ENCODE assay signal across 10 cellular contexts in genomic region chr1:22665752-22666151, GRCh38. TPM values are rescaled to one million over a fixed set of nuclear protein-coding genes. Genes with fewer than 3 reads are reported as not detected.
A peak's percentile ranks its signal among the peaks of the same experiment; 100 is the strongest.
DNase-seq lines count a peak whose midpoint lies in the region; ATAC-seq, FAIRE-seq and TF ChIP-seq lines count a peak whose summit lies in the region.
"Had no signal": no experiment of that assay in that cellular context is flagged by ENCODE, and none has a peak within 500 bp of the region (broad histone marks: within the 10 kb centered on the region; RNA-seq: fewer than 3 reads in every experiment).

No MANE protein-coding gene starts in this region.

- BruUV-seq in HepG2 (replicated peaks; lab: Mats Ljungman, UMichigan): no TSS peak

- H3K4me1 ChIP-seq in HepG2 (ENCODE audit: insufficient read depth, low read length) (no peaks in the 10 kb centered on the region), right lobe of liver (no peaks in the 10 kb centered on the region), RWPE2 (ENCODE audit: insufficient read depth, poor library complexity, severe bottlenecking) (no peaks in the 10 kb centered on the region), esophagus muscularis mucosa (no peaks in the 10 kb centered on the region)

- no peak; the same call in 1 of the 2 replicates for TF ChIP-seq RAD21 in HepG2 (CRISPR knock-in tag; IDR thresholded peaks at IDR 0.05)

- no peaks in the 10 kb centered on the region for H3K79me2 ChIP-seq in HepG2 (ENCODE audit: insufficient read depth, low read length)

- no peaks in the 10 kb centered on the region for H4K20me1 ChIP-seq in HepG2 (ENCODE audit: insufficient read depth, low read length)

- TF ChIP-seq CTCF in HepG2 (CRISPR knock-in tag; IDR thresholded peaks at IDR 0.05) (peak; percentile 70), right lobe of liver (IDR thresholded peaks at IDR 0.05) (peak in 1 of 4 donors; percentile 11), RWPE2 (IDR thresholded peaks at IDR 0.05; ENCODE audit: poor library complexity, severe bottlenecking) (peak; percentile 60), esophagus muscularis mucosa (IDR thresholded peaks at IDR 0.05) (no peak)

- H3K4me3 ChIP-seq in HepG2 (replicated peaks in 1 of 3; ENCODE audit: insufficient read depth in 1 of 3, low read depth in 2 of 3, low read length in 3 of 3) (no peak overlapping the region), right lobe of liver (no peak overlapping the region), RWPE2 (ENCODE audit: severe bottlenecking) (no peak overlapping the region), esophagus muscularis mucosa (no peak overlapping the region)

- no peak overlapping the region for H3K9ac ChIP-seq in HepG2 (ENCODE audit: insufficient read depth, low read depth, low read length)

- no peaks in the 10 kb centered on the region for H3K36me3 ChIP-seq in HepG2 (replicated peaks in 1 of 2; ENCODE audit: control insufficient read depth in 1 of 2, insufficient read depth in 2 of 2, low read length in 2 of 2)
- H3K36me3 ChIP-seq in right lobe of liver: no peaks in the 10 kb centered on the region
- no peaks in the 10 kb centered on the region for H3K36me3 ChIP-seq in RWPE2 (ENCODE audit: low read depth)
- H3K36me3 ChIP-seq in esophagus muscularis mucosa: no peaks in the 10 kb centered on the region

- POLR2A ChIA-PET in HepG2 (lab: Yijun Ruan, JAX): no interaction called here

- TF ChIP-seq EP300 in HepG2 (IDR thresholded peaks at IDR 0.05; ENCODE audit: low read depth in 2 of 2, low read length in 2 of 2) (no peak), HepG2 (CRISPR knock-in tag; IDR thresholded peaks at IDR 0.05; ENCODE audit: borderline replicate concordance) (no peak), esophagus muscularis mucosa (IDR thresholded peaks at IDR 0.05) (no peak)

- no peak overlapping the region for H2AFZ ChIP-seq in HepG2 (ENCODE audit: low read length)

- intact Hi-C loops in HepG2 (cut with micrococcal nuclease; ENCODE audit: unreplicated experiment) (no loop called here), right lobe of liver (cut with DNase I) (no loop called here), esophagus muscularis mucosa (cut with DNase I) (no loop called here)

- H3K9me3 ChIP-seq in HepG2 (ENCODE audit: low read length) (no peaks in the 10 kb centered on the region), right lobe of liver (no peaks in the 10 kb centered on the region), RWPE2 (ENCODE audit: severe bottlenecking) (no peaks in the 10 kb centered on the region), esophagus muscularis mucosa (no peaks in the 10 kb centered on the region)

- DNase-seq in HepG2 (ENCODE audit: low spot score) (no peak), right lobe of liver (no peak), RWPE2 (ENCODE audit: low spot score) (no peak), glomerular visceral epithelial cell (ENCODE audit: extremely low spot score) (peak; percentile 31), urothelium cell line (ENCODE audit: low spot score) (peak; percentile 68), esophagus muscularis mucosa (ENCODE audit: extremely low spot score) (no peak)
- DNase-seq in activated naive CD4-positive, alpha-beta T cell treated with anti-CD3 and anti-CD28 coated beads, Interleukin-2, amount 50 U/mL, for 16 hours: no peak
- DNase-seq: activated CD8-positive, alpha-beta memory T cell treated with anti-CD3 and anti-CD28 coated beads, Interleukin-2, amount 10 ng/mL, durations not matched to agents 7 days and 5 days had no signal

- TF ChIP-seq POLR2A in HepG2 (IDR thresholded peaks at IDR 0.05; ENCODE audit: insufficient read depth in 1 of 2, low read depth in 2 of 2, low read length in 2 of 2): no peak
- TF ChIP-seq POLR2A in right lobe of liver (IDR thresholded peaks at IDR 0.05): no peak
- TF ChIP-seq POLR2A in esophagus muscularis mucosa (IDR thresholded peaks at IDR 0.05; ENCODE audit: low read depth): no peak

- ATAC-seq in HepG2 (peak; percentile 72), right lobe of liver (no peak), RWPE2 (ENCODE audit: low read depth) (peak; percentile 57; the same call in 2 of the 3 replicates), HG02763 (IDR thresholded peaks at IDR 0.05; ENCODE audit: unreplicated experiment) (no peak)
- ATAC-seq: activated CD8-positive, alpha-beta memory T cell treated with anti-CD3 and anti-CD28 coated beads, Interleukin-2, amount 10 ng/mL, durations not matched to agents 7 days and 5 days had no signal

- FAIRE-seq in HepG2 (lab: Jason Lieb, UNC): no peak
- no peak for FAIRE-seq in urothelium cell line (lab: Jason Lieb, UNC)
- FAIRE-seq: GM12891 had no signal

- in situ Hi-C loops in HepG2 (cut with HindIII; ENCODE audit: extremely low pct_ligation_motif_present, low pct_unique_long_range_greater_than_20kb): no loop called here

- H3K27ac ChIP-seq in HepG2 (ENCODE audit: extremely low read length, insufficient read depth, low read length) (no peak overlapping the region), right lobe of liver (no peak overlapping the region), RWPE2 (ENCODE audit: poor library complexity, severe bottlenecking) (no peak overlapping the region), esophagus muscularis mucosa (replicated peaks in 1 of 4) (no peak overlapping the region)

- no peak overlapping the region for H3K4me2 ChIP-seq in HepG2 (ENCODE audit: low read depth, low read length)

- CTCF ChIA-PET in HepG2 (lab: Yijun Ruan, JAX; ENCODE audit: low intra/inter-chr PET ratio, low total read pairs): interaction anchor here (1.7 kb wide), 1 partner anchor 265 kb away, joined by 7 read pairs; no protein-coding TSS in a partner anchor

- WGBS in HepG2 (ENCODE audit: low lambda C conversion rate): 0% methylated on average over 2 of the region's 7 CpGs
- 38% methylated on average over 3 of the region's 7 CpGs for WGBS in right lobe of liver (ENCODE audit: insufficient coverage, low coverage, low lambda C conversion rate, missing lambda C conversion rate)
- 63% methylated on average over 2 of the region's 7 CpGs for WGBS in esophagus muscularis mucosa

- no peaks in the 10 kb centered on the region; a peak in 4 of 5 replicates for H3K27me3 ChIP-seq in HepG2 (ENCODE audit: control insufficient read depth in 1 of 2, insufficient read depth in 2 of 2, low read length in 2 of 2)
- no peaks in the 10 kb centered on the region for H3K27me3 ChIP-seq in right lobe of liver
- peaks cover 4% of the 10 kb centered on the region for H3K27me3 ChIP-seq in RWPE2 (ENCODE audit: insufficient read depth, poor library complexity, severe bottlenecking)
- H3K27me3 ChIP-seq in esophagus muscularis mucosa: peaks cover 0 to 38% (median 0%) of the 10 kb centered on the region in 4 donors

RNA-seq across cellular contexts. Expression of gene C1QB, which starts 12.7 kb away (rescaled TPM):
- not detected in 2 replicates for total RNA-seq in HepG2 (2016; rRNA removed; fragmentation: Illumina TruSeq; extraction: Trizol)
- total RNA-seq in HepG2 (2016; cell fraction: cytosol; rRNA removed; fragmentation: Illumina TruSeq; extraction: Trizol; ENCODE audit: low read depth): not detected in 2 replicates
- not detected in 2 replicates for total RNA-seq in HepG2 (2016; cell fraction: insoluble cytoplasmic fraction; rRNA removed; fragmentation: Illumina TruSeq; extraction: Trizol)
- not detected in 2 replicates for total RNA-seq in HepG2 (2016; cell fraction: membrane; rRNA removed; fragmentation: Illumina TruSeq; extraction: Trizol)
- total RNA-seq in HepG2 (2016; cell fraction: nucleus; rRNA removed; fragmentation: Illumina TruSeq; extraction: Trizol): not detected in 2 replicates
- not detected in 2 replicates for polyA plus RNA-seq in HepG2 (2011; rRNA removed)
- polyA plus RNA-seq in HepG2 (2011; cell fraction: cytosol; rRNA removed): not detected in 2 replicates
- polyA plus RNA-seq in HepG2 (2011; cell fraction: nucleus; rRNA removed): not detected in 2 replicates
- not detected in 2 replicates for polyA plus RNA-seq in HepG2 (2012)
- not detected in 2 replicates for polyA plus RNA-seq in HepG2 (2016; cell fraction: cytosol; fragmentation: Illumina TruSeq; extraction: Trizol; ENCODE audit: low read depth)
- polyA plus RNA-seq in HepG2 (2016; cell fraction: insoluble cytoplasmic fraction; fragmentation: Illumina TruSeq; extraction: Trizol; ENCODE audit: low read depth): not detected in 2 replicates
- not detected in 2 replicates for polyA plus RNA-seq in HepG2 (2016; cell fraction: membrane; fragmentation: Illumina TruSeq; extraction: Trizol; ENCODE audit: low read depth)
- polyA plus RNA-seq in HepG2 (2016; cell fraction: nucleus; fragmentation: Illumina TruSeq; extraction: Trizol; ENCODE audit: insufficient read depth, low read depth): not detected in 2 replicates
- polyA minus RNA-seq in HepG2 (2011; rRNA and poly(A)+ RNA removed; ENCODE audit: low replicate concordance): not detected in 2 replicates
- not detected in 2 replicates for polyA minus RNA-seq in HepG2 (2011; cell fraction: cytosol; rRNA and poly(A)+ RNA removed)
- not detected in 2 replicates for polyA minus RNA-seq in HepG2 (2011; cell fraction: nucleus; rRNA and poly(A)+ RNA removed)
- 100 to 1,000 TPM in 4 of 6 experiments, 10 to 100 TPM in 2; 69.8 to 330 (median 152) TPM for total RNA-seq in right lobe of liver
- 100 to 1,000 TPM; 254 to 583 (median 288) TPM for total RNA-seq in esophagus muscularis mucosa
- total RNA-seq: activated CD8-positive, alpha-beta memory T cell treated with anti-CD3 and anti-CD28 coated beads, Interleukin-2, amount 10 ng/mL, durations not matched to agents 7 days and 5 days had no signal

RNA-seq across cellular contexts. Expression of gene C1QC, which starts 22.3 kb away (rescaled TPM):
- total RNA-seq in HepG2 (2016; rRNA removed; fragmentation: Illumina TruSeq; extraction: Trizol) (not detected in 2 replicates), right lobe of liver (100 to 1,000 TPM in 2 of 6 experiments, 10 to 100 TPM in 4; 63.3 to 305 (median 71.9) TPM), esophagus muscularis mucosa (100 to 1,000 TPM; 171 to 311 (median 181) TPM)
- not detected in 2 replicates for total RNA-seq in HepG2 (2016; cell fraction: cytosol; rRNA removed; fragmentation: Illumina TruSeq; extraction: Trizol; ENCODE audit: low read depth)
- total RNA-seq in HepG2 (2016; cell fraction: insoluble cytoplasmic fraction; rRNA removed; fragmentation: Illumina TruSeq; extraction: Trizol): not detected in 2 replicates
- total RNA-seq in HepG2 (2016; cell fraction: membrane; rRNA removed; fragmentation: Illumina TruSeq; extraction: Trizol): not detected in 2 replicates
- total RNA-seq in HepG2 (2016; cell fraction: nucleus; rRNA removed; fragmentation: Illumina TruSeq; extraction: Trizol): not detected in 2 replicates
- not detected in 2 replicates for polyA plus RNA-seq in HepG2 (2011; rRNA removed)
- polyA plus RNA-seq in HepG2 (2011; cell fraction: cytosol; rRNA removed): not detected in 2 replicates
- not detected in 2 replicates for polyA plus RNA-seq in HepG2 (2011; cell fraction: nucleus; rRNA removed)
- not detected in 2 replicates for polyA plus RNA-seq in HepG2 (2012)
- not detected in 2 replicates for polyA plus RNA-seq in HepG2 (2016; cell fraction: cytosol; fragmentation: Illumina TruSeq; extraction: Trizol; ENCODE audit: low read depth)
- not detected in 2 replicates for polyA plus RNA-seq in HepG2 (2016; cell fraction: insoluble cytoplasmic fraction; fragmentation: Illumina TruSeq; extraction: Trizol; ENCODE audit: low read depth)
- polyA plus RNA-seq in HepG2 (2016; cell fraction: membrane; fragmentation: Illumina TruSeq; extraction: Trizol; ENCODE audit: low read depth): not detected in 2 replicates
- not detected in 2 replicates for polyA plus RNA-seq in HepG2 (2016; cell fraction: nucleus; fragmentation: Illumina TruSeq; extraction: Trizol; ENCODE audit: insufficient read depth, low read depth)
- polyA minus RNA-seq in HepG2 (2011; rRNA and poly(A)+ RNA removed; ENCODE audit: low replicate concordance): not detected in 2 replicates
- polyA minus RNA-seq in HepG2 (2011; cell fraction: cytosol; rRNA and poly(A)+ RNA removed): not detected in 2 replicates
- not detected in 2 replicates for polyA minus RNA-seq in HepG2 (2011; cell fraction: nucleus; rRNA and poly(A)+ RNA removed)
- total RNA-seq: activated CD8-positive, alpha-beta memory T cell treated with anti-CD3 and anti-CD28 coated beads, Interleukin-2, amount 10 ng/mL, durations not matched to agents 7 days and 5 days had no signal

RNA-seq across cellular contexts. Expression of gene C1QA, which starts 29.3 kb away (rescaled TPM):
- total RNA-seq in HepG2 (2016; rRNA removed; fragmentation: Illumina TruSeq; extraction: Trizol) (not detected in 2 replicates), right lobe of liver (100 to 1,000 TPM in 2 of 6 experiments, 10 to 100 TPM in 4; 66.3 to 227 (median 75.0) TPM), esophagus muscularis mucosa (100 to 1,000 TPM; 132 to 359 (median 164) TPM)
- total RNA-seq in HepG2 (2016; cell fraction: cytosol; rRNA removed; fragmentation: Illumina TruSeq; extraction: Trizol; ENCODE audit: low read depth): not detected in 2 replicates
- not detected in 2 replicates for total RNA-seq in HepG2 (2016; cell fraction: insoluble cytoplasmic fraction; rRNA removed; fragmentation: Illumina TruSeq; extraction: Trizol)
- total RNA-seq in HepG2 (2016; cell fraction: membrane; rRNA removed; fragmentation: Illumina TruSeq; extraction: Trizol): not detected in 2 replicates
- not detected in 2 replicates for total RNA-seq in HepG2 (2016; cell fraction: nucleus; rRNA removed; fragmentation: Illumina TruSeq; extraction: Trizol)
- not detected in 2 replicates for polyA plus RNA-seq in HepG2 (2011; rRNA removed)
- polyA plus RNA-seq in HepG2 (2011; cell fraction: cytosol; rRNA removed): not detected in 2 replicates
- not detected in 2 replicates for polyA plus RNA-seq in HepG2 (2011; cell fraction: nucleus; rRNA removed)
- polyA plus RNA-seq in HepG2 (2012): not detected in 2 replicates
- polyA plus RNA-seq in HepG2 (2016; cell fraction: cytosol; fragmentation: Illumina TruSeq; extraction: Trizol; ENCODE audit: low read depth): not detected in 2 replicates
- not detected in 2 replicates for polyA plus RNA-seq in HepG2 (2016; cell fraction: insoluble cytoplasmic fraction; fragmentation: Illumina TruSeq; extraction: Trizol; ENCODE audit: low read depth)
- not detected in 2 replicates for polyA plus RNA-seq in HepG2 (2016; cell fraction: membrane; fragmentation: Illumina TruSeq; extraction: Trizol; ENCODE audit: low read depth)
- not detected in 2 replicates for polyA plus RNA-seq in HepG2 (2016; cell fraction: nucleus; fragmentation: Illumina TruSeq; extraction: Trizol; ENCODE audit: insufficient read depth, low read depth)
- not detected in 2 replicates for polyA minus RNA-seq in HepG2 (2011; rRNA and poly(A)+ RNA removed; ENCODE audit: low replicate concordance)
- polyA minus RNA-seq in HepG2 (2011; cell fraction: cytosol; rRNA and poly(A)+ RNA removed): not detected in 2 replicates
- polyA minus RNA-seq in HepG2 (2011; cell fraction: nucleus; rRNA and poly(A)+ RNA removed): not detected in 2 replicates
- total RNA-seq: activated CD8-positive, alpha-beta memory T cell treated with anti-CD3 and anti-CD28 coated beads, Interleukin-2, amount 10 ng/mL, durations not matched to agents 7 days and 5 days had no signal

RNA-seq across cellular contexts. Expression of gene EPHB2, which starts 44.9 kb away (rescaled TPM):
- total RNA-seq in HepG2 (2016; rRNA removed; fragmentation: Illumina TruSeq; extraction: Trizol) (0.11 TPM in 1 of 2 replicates, not detected in the other), right lobe of liver (1 to 10 TPM in 2 of 6 experiments, under 1 TPM in 4; 0.24 to 1.8 (median 0.62) TPM), esophagus muscularis mucosa (1 to 10 TPM; 1.5 to 3.3 (median 1.9) TPM)
- total RNA-seq in HepG2 (2016; cell fraction: cytosol; rRNA removed; fragmentation: Illumina TruSeq; extraction: Trizol; ENCODE audit: low read depth): not detected in 2 replicates
- total RNA-seq in HepG2 (2016; cell fraction: insoluble cytoplasmic fraction; rRNA removed; fragmentation: Illumina TruSeq; extraction: Trizol): not detected in 2 replicates
- 0.06 TPM in 1 of 2 replicates, not detected in the other for total RNA-seq in HepG2 (2016; cell fraction: membrane; rRNA removed; fragmentation: Illumina TruSeq; extraction: Trizol)
- not detected in 2 replicates for total RNA-seq in HepG2 (2016; cell fraction: nucleus; rRNA removed; fragmentation: Illumina TruSeq; extraction: Trizol)
- 0.03 TPM in 2 replicates for polyA plus RNA-seq in HepG2 (2011; rRNA removed)
- polyA plus RNA-seq in HepG2 (2011; cell fraction: cytosol; rRNA removed): not detected in 2 replicates
- polyA plus RNA-seq in HepG2 (2011; cell fraction: nucleus; rRNA removed): 0.03 TPM in 1 of 2 replicates, not detected in the other
- not detected in 2 replicates for polyA plus RNA-seq in HepG2 (2012)
- polyA plus RNA-seq in HepG2 (2016; cell fraction: cytosol; fragmentation: Illumina TruSeq; extraction: Trizol; ENCODE audit: low read depth): not detected in 2 replicates
- polyA plus RNA-seq in HepG2 (2016; cell fraction: insoluble cytoplasmic fraction; fragmentation: Illumina TruSeq; extraction: Trizol; ENCODE audit: low read depth): not detected in 2 replicates
- polyA plus RNA-seq in HepG2 (2016; cell fraction: membrane; fragmentation: Illumina TruSeq; extraction: Trizol; ENCODE audit: low read depth): not detected in 2 replicates
- not detected in 2 replicates for polyA plus RNA-seq in HepG2 (2016; cell fraction: nucleus; fragmentation: Illumina TruSeq; extraction: Trizol; ENCODE audit: insufficient read depth, low read depth)
- polyA minus RNA-seq in HepG2 (2011; rRNA and poly(A)+ RNA removed; ENCODE audit: low replicate concordance): 0.78 and 4.6 TPM in 2 replicates
- polyA minus RNA-seq in HepG2 (2011; cell fraction: cytosol; rRNA and poly(A)+ RNA removed): not detected in 2 replicates
- polyA minus RNA-seq in HepG2 (2011; cell fraction: nucleus; rRNA and poly(A)+ RNA removed): not detected in 2 replicates

Comparison
In these comparisons a context has a peak if more than half of its experiments do, and no peak if none do; other contexts are left out.
1. ATAC-seq: peak in HepG2 (single experiment) and RWPE2 (single experiment); none in right lobe of liver (0 of 4) and HG02763 (single experiment).
2. RNA of gene C1QB, which starts 12.7 kb away (total RNA-seq): 254 to 583 TPM in esophagus muscularis mucosa and 69.8 to 330 TPM in right lobe of liver; not detected in HepG2; every median in the first group is over 10 times any median in the second.
3. RNA of gene C1QC, which starts 22.3 kb away (total RNA-seq): 171 to 311 TPM in esophagus muscularis mucosa and 63.3 to 305 TPM in right lobe of liver; not detected in HepG2; every median in the first group is over 10 times any median in the second.
4. RNA of gene C1QA, which starts 29.3 kb away (total RNA-seq): 132 to 359 TPM in esophagus muscularis mucosa and 66.3 to 227 TPM in right lobe of liver; not detected in HepG2; every median in the first group is over 10 times any median in the second.
5. DNase-seq: peak in glomerular visceral epithelial cell (single experiment) and urothelium cell line (single experiment); none in HepG2 (single experiment), right lobe of liver (0 of 3), RWPE2 (single experiment), activated naive CD4-positive, alpha-beta T cell treated with anti-CD3 and anti-CD28 coated beads, Interleukin-2, amount 50 U/mL, for 16 hours (single experiment) and esophagus muscularis mucosa (single experiment).
6. CTCF ChIP-seq: peak in HepG2 (single experiment) and RWPE2 (single experiment); none in esophagus muscularis mucosa (0 of 3).